In genomic region chr15:75648156-75649000, GRCh38 we compare ENCODE assay signal across 1 cellular context.
TF ChIP-seq lines count a peak whose summit lies in the region.

No MANE protein-coding gene starts in this region.

TF ChIP-seq in H1, 55 proteins besides CTCF, POLR2A, EP300 and RAD21 (continued from another document):
- TF ChIP-seq ATF3 (IDR thresholded peaks at IDR 0.05; ENCODE audit: insufficient read depth, low read depth, low read length) (no peak), PHF8 (conservative IDR thresholded peaks at IDR 0.05; ENCODE audit: low read depth, low read length) (peak; percentile 35), E2F6 (IDR thresholded peaks at IDR 0.05) (no peak), SAP30 (IDR thresholded peaks at IDR 0.05; ENCODE audit: insufficient read depth, insufficient replicate concordance, low read length) (peak; percentile 1), ATF2 (IDR thresholded peaks at IDR 0.05; ENCODE audit: low read length) (no peak), NANOG (IDR thresholded peaks at IDR 0.05; ENCODE audit: insufficient read depth, low read depth, low read length, poor library complexity, severe bottlenecking) (peak; percentile 53), SIRT6 (IDR thresholded peaks at IDR 0.05; ENCODE audit: low read length) (no peak), FOSL1 (IDR thresholded peaks at IDR 0.05; ENCODE audit: insufficient read depth, low read depth, low read length) (no peak), CBX5 (IDR thresholded peaks at IDR 0.05; ENCODE audit: low read depth, low read length) (no peak), SP4 (IDR thresholded peaks at IDR 0.05; ENCODE audit: low read length) (no peak), SIN3A (conservative IDR thresholded peaks at IDR 0.05 in 1 of 2, IDR thresholded peaks at IDR 0.05 in 1 of 2; ENCODE audit: low read depth in 1 of 2, low read length in 2 of 2) (0 out of 4 replicates have a peak, but pooled peaks of 1 of the 2 experiments have one; percentile 44), GTF2F1 (IDR thresholded peaks at IDR 0.05; ENCODE audit: borderline replicate concordance, low read depth, low read length) (no peak; the same call in 1 of the 2 replicates), RBBP5 (IDR thresholded peaks at IDR 0.05; ENCODE audit: borderline replicate concordance, low read depth, low read length) (no peak), CHD2 (IDR thresholded peaks at IDR 0.05; ENCODE audit: low read length) (no peak), KDM1A (IDR thresholded peaks at IDR 0.05; ENCODE audit: borderline replicate concordance, low read length) (no peak)
- TF ChIP-seq, protein P1, sequence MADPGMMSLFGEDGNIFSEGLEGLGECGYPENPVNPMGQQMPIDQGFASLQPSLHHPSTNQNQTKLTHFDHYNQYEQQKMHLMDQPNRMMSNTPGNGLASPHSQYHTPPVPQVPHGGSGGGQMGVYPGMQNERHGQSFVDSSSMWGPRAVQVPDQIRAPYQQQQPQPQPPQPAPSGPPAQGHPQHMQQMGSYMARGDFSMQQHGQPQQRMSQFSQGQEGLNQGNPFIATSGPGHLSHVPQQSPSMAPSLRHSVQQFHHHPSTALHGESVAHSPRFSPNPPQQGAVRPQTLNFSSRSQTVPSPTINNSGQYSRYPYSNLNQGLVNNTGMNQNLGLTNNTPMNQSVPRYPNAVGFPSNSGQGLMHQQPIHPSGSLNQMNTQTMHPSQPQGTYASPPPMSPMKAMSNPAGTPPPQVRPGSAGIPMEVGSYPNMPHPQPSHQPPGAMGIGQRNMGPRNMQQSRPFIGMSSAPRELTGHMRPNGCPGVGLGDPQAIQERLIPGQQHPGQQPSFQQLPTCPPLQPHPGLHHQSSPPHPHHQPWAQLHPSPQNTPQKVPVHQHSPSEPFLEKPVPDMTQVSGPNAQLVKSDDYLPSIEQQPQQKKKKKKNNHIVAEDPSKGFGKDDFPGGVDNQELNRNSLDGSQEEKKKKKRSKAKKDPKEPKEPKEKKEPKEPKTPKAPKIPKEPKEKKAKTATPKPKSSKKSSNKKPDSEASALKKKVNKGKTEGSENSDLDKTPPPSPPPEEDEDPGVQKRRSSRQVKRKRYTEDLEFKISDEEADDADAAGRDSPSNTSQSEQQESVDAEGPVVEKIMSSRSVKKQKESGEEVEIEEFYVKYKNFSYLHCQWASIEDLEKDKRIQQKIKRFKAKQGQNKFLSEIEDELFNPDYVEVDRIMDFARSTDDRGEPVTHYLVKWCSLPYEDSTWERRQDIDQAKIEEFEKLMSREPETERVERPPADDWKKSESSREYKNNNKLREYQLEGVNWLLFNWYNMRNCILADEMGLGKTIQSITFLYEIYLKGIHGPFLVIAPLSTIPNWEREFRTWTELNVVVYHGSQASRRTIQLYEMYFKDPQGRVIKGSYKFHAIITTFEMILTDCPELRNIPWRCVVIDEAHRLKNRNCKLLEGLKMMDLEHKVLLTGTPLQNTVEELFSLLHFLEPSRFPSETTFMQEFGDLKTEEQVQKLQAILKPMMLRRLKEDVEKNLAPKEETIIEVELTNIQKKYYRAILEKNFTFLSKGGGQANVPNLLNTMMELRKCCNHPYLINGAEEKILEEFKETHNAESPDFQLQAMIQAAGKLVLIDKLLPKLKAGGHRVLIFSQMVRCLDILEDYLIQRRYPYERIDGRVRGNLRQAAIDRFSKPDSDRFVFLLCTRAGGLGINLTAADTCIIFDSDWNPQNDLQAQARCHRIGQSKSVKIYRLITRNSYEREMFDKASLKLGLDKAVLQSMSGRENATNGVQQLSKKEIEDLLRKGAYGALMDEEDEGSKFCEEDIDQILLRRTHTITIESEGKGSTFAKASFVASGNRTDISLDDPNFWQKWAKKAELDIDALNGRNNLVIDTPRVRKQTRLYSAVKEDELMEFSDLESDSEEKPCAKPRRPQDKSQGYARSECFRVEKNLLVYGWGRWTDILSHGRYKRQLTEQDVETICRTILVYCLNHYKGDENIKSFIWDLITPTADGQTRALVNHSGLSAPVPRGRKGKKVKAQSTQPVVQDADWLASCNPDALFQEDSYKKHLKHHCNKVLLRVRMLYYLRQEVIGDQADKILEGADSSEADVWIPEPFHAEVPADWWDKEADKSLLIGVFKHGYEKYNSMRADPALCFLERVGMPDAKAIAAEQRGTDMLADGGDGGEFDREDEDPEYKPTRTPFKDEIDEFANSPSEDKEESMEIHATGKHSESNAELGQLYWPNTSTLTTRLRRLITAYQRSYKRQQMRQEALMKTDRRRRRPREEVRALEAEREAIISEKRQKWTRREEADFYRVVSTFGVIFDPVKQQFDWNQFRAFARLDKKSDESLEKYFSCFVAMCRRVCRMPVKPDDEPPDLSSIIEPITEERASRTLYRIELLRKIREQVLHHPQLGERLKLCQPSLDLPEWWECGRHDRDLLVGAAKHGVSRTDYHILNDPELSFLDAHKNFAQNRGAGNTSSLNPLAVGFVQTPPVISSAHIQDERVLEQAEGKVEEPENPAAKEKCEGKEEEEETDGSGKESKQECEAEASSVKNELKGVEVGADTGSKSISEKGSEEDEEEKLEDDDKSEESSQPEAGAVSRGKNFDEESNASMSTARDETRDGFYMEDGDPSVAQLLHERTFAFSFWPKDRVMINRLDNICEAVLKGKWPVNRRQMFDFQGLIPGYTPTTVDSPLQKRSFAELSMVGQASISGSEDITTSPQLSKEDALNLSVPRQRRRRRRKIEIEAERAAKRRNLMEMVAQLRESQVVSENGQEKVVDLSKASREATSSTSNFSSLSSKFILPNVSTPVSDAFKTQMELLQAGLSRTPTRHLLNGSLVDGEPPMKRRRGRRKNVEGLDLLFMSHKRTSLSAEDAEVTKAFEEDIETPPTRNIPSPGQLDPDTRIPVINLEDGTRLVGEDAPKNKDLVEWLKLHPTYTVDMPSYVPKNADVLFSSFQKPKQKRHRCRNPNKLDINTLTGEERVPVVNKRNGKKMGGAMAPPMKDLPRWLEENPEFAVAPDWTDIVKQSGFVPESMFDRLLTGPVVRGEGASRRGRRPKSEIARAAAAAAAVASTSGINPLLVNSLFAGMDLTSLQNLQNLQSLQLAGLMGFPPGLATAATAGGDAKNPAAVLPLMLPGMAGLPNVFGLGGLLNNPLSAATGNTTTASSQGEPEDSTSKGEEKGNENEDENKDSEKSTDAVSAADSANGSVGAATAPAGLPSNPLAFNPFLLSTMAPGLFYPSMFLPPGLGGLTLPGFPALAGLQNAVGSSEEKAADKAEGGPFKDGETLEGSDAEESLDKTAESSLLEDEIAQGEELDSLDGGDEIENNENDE (IDR thresholded peaks at IDR 0.05; ENCODE audit: insufficient replicate concordance, low read length), result no peak
